ENCODE assay signal across 8 cellular contexts in the genomic region with DNA sequence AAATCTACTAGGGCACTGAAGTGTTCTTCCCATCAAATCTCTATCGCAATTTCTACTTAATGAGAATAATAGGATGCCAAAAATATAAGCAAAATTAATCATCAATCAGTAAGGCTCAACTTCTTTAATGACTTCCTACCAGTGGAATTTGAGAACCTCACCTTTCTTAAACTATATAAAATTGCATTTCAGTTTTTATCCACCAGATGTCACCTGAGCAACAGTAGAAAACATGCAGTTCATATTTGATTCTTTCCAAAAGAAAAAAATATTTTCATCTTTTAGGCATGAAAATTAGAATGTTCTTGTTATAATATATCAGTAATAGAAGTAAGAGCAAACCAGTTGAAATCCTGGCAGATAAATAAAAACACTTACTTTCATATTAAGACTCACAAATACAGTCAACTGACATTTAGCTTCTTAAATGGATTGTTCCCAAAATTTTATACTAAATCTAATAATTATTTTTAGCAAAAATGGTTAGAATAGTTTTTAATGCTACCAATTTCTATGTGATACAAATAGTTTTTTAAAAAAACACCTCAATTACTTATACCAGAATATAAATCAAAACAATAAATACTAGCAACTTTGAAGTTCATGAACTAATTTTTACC. TPM values are rescaled to one million over a fixed set of nuclear protein-coding genes. Genes with fewer than 3 reads are reported as not detected.
A peak's percentile ranks its signal among the peaks of the same experiment; 100 is the strongest.
DNase-seq lines count a peak whose midpoint lies in the region; FAIRE-seq and TF ChIP-seq lines count a peak whose summit lies in the region.

No MANE protein-coding gene starts in this region.

- no peaks in the 10 kb centered on the region for H3K4me1 ChIP-seq in A673 (ENCODE audit: insufficient read depth, low read length, poor library complexity, severe bottlenecking)

- no peak overlapping the region for H3K4me3 ChIP-seq in A673 (ENCODE audit: low read depth, low read length, poor library complexity, severe bottlenecking)
- H3K4me3 ChIP-seq in bronchial epithelial cell (ENCODE audit: low read depth, low read length) = no peak overlapping the region
- H3K4me3 ChIP-seq in lower leg skin (ENCODE audit: low read depth, poor library complexity, severe bottlenecking) = no peak overlapping the region
- no peak overlapping the region for H3K4me3 ChIP-seq in MG63

- H3K36me3 ChIP-seq in A673 (ENCODE audit: insufficient read depth, low read length, poor library complexity, severe bottlenecking) = no peaks in the 10 kb centered on the region
- H3K36me3 ChIP-seq in bronchial epithelial cell (ENCODE audit: control insufficient read depth, insufficient read depth, low read length) = no peaks in the 10 kb centered on the region
- no peaks in the 10 kb centered on the region for H3K36me3 ChIP-seq in MG63

- H3K27me3 ChIP-seq in A673 (replicated peaks; ENCODE audit: insufficient read depth, low read depth, low read length, poor library complexity) (peaks cover 7% of the 10 kb centered on the region), bronchial epithelial cell (ENCODE audit: control insufficient read depth, insufficient read depth, low read length) (no peaks in the 10 kb centered on the region), MG63 (no peaks in the 10 kb centered on the region)

- CTCF ChIA-PET in A673 (lab: Charles Lee) = interaction anchor here (3.6 kb wide), 1 partner anchor 265 kb away, joined by 35 read pairs; no protein-coding TSS in a partner anchor

- POLR2A ChIA-PET in A673 (lab: Charles Lee; ENCODE audit: low non-redundant PET) = no interaction called here

- H3K9me3 ChIP-seq in A673 (ENCODE audit: low read depth, low read length, poor library complexity, severe bottlenecking) (no peaks in the 10 kb centered on the region), MG63 (no peaks in the 10 kb centered on the region)

- FAIRE-seq in GM18507 (lab: Jason Lieb, UNC) (peak; percentile 62), bronchial epithelial cell (lab: Jason Lieb, UNC) (no peak)

- no TSS peak for BruUV-seq in A673 (replicated peaks; lab: Mats Ljungman, UMichigan)

- intact Hi-C loops in A673 (cut with micrococcal nuclease; ENCODE audit: unreplicated experiment) (loop anchor here (1.0 to 10.0 kb wide), 4 partner anchors 264 to 757 kb away; no protein-coding TSS in a partner anchor), lower leg skin (cut with DNase I; ENCODE audit: low total_unique reads) (loop anchor here (5.0 kb wide), 1 partner anchor 277 kb away; no protein-coding TSS in a partner anchor)

- TF ChIP-seq POLR2A in lower leg skin (IDR thresholded peaks at IDR 0.05) = no peak

- no peak overlapping the region for H3K27ac ChIP-seq in A673 (ENCODE audit: low read depth, low read length, poor library complexity, severe bottlenecking)

- peak; percentile 70 for TF ChIP-seq CTCF in A673 (conservative IDR thresholded peaks at IDR 0.05; ENCODE audit: low read depth, low read length)
- TF ChIP-seq CTCF in bronchial epithelial cell (IDR thresholded peaks at IDR 0.05; ENCODE audit: insufficient read depth, low read length, severe bottlenecking) = peak; percentile 15
- TF ChIP-seq CTCF in lower leg skin (IDR thresholded peaks at IDR 0.05) = peak in 2 of 3 donors; percentile 30 to 42

- peak; percentile 52 for DNase-seq in A673 (ENCODE audit: low spot score)
- no peak for DNase-seq in GM18507 (ENCODE audit: extremely low spot score, insufficient read length, low read depth)
- DNase-seq in NCI-H2171 (lab: John Stamatoyannopoulos, UW) = peak; percentile 4
- DNase-seq in bronchial epithelial cell (ENCODE audit: low read depth) = peak; percentile 75
- DNase-seq in lower leg skin (ENCODE audit: low spot score in 2 of 2) = no peak
- DNase-seq in OCI-M2 (lab: John Stamatoyannopoulos, UW; ENCODE audit: unreplicated experiment) = no peak
- DNase-seq in T-helper 9 cell = no peak
- no peak for DNase-seq in MG63

- WGBS in lower leg skin, 2 donors = 5 to 15% methylated on average over 1 of the region's 1 CpG

RNA-seq across cellular contexts. Expression of a gene that starts 13.4 kb away (rescaled TPM):
- total RNA-seq in A673 (2021) = 13.4 and 14.2 TPM in 2 replicates
- total RNA-seq in bronchial epithelial cell = 4.5 and 4.9 TPM in 2 replicates
- 1 to 10 TPM; 3.7 to 5.7 (median 4.9) TPM for total RNA-seq in lower leg skin
- 13.9 and 20.8 TPM in 2 replicates for total RNA-seq in MG63 (2014; rRNA removed; shearing (Covaris generic); ENCODE audit: low replicate concordance)

RNA-seq across cellular contexts. Expression of a gene that starts 47.2 kb away (rescaled TPM):
- total RNA-seq in A673 (2021) (43.0 and 44.1 TPM in 2 replicates), bronchial epithelial cell (18.4 and 28.9 TPM in 2 replicates), lower leg skin (10 to 100 TPM in 3 of 4 donors, 1 to 10 TPM in 1; 8.7 to 16.5 (median 14.8) TPM)
- total RNA-seq in MG63 (2014; rRNA removed; shearing (Covaris generic); ENCODE audit: low replicate concordance) = 15.3 and 17.3 TPM in 2 replicates

Comparison
In these comparisons a context has a peak if more than half of its experiments do, and no peak if none do; other contexts are left out.
1. DNase-seq: peak in A673 (single experiment), NCI-H2171 (single experiment) and bronchial epithelial cell (single experiment); none in GM18507 (single experiment), lower leg skin (0 of 2), OCI-M2 (single experiment), T-helper 9 cell (single experiment) and MG63 (single experiment).
2. CTCF ChIP-seq: peak in every context shown above with its lines; median percentile 70 in A673; 36 in lower leg skin; 15 in bronchial epithelial cell.